In genomic region chr4:7194251-7195137, GRCh38 we compare ENCODE assay signal across 9 cellular contexts. TPM values are rescaled to one million over a fixed set of nuclear protein-coding genes. Genes with fewer than 3 reads are reported as not detected.
DNase-seq lines count a peak whose midpoint lies in the region; ATAC-seq and TF ChIP-seq lines count a peak whose summit lies in the region.
"Had no signal": no experiment of that assay in that cellular context is flagged by ENCODE, and none has a peak within 500 bp of the region (broad histone marks: within the 10 kb centered on the region; RNA-seq: fewer than 3 reads in every experiment).

No MANE protein-coding gene starts in this region.

- H3K27ac Mint-ChIP-seq in activated CD8-positive, alpha-beta T cell treated with anti-CD3 and anti-CD28 coated beads for 36 hours: no peak overlapping the region
- no peak overlapping the region for H3K27ac Mint-ChIP-seq in immature natural killer cell

- H3K27me3 Mint-ChIP-seq in activated CD8-positive, alpha-beta T cell treated with anti-CD3 and anti-CD28 coated beads for 36 hours: peaks cover 28% of the 10 kb centered on the region
- peaks cover 3 to 19% (median 13%) of the 10 kb centered on the region in 3 donors for H3K27me3 Mint-ChIP-seq in immature natural killer cell (ENCODE audit: low read depth in 3 of 3)

- DNase-seq in AG10803 (ENCODE audit: low read depth) (peak; percentile 37), HFF-Myc (ENCODE audit: extremely low read depth, low read depth) (no peak), immature natural killer cell (peak in 2 of 3 donors; percentile 13 to 22), substantia nigra (lab: John Stamatoyannopoulos, UW) (peak in 35 of 49 donors; percentile 8 to 73 (median 45)), RWPE1 (ENCODE audit: low spot score) (no peak), H4 (ENCODE audit: low spot score) (no peak)
- DNase-seq in activated CD8-positive, alpha-beta T cell treated with anti-CD3 and anti-CD28 coated beads for 36 hours: peak; percentile 40

- no peaks in the 10 kb centered on the region for H3K36me3 Mint-ChIP-seq in activated CD8-positive, alpha-beta T cell treated with anti-CD3 and anti-CD28 coated beads for 36 hours (ENCODE audit: low read depth)
- no peaks in the 10 kb centered on the region for H3K36me3 Mint-ChIP-seq in immature natural killer cell

- CTCF ChIA-PET in activated CD8-positive, alpha-beta T cell treated with anti-CD3 and anti-CD28 coated beads for 36 hours (lab: Charles Lee): interaction anchor here (0.9 to 2.4 kb wide), 5 partner anchors 9 to 526 kb away, joined by 3 to 11 read pairs (median 3); no protein-coding TSS in a partner anchor
- CTCF ChIA-PET in RWPE1 (lab: Yijun Ruan, JAX): interaction anchor here (0.7 kb wide), 1 partner anchor 457 kb away, joined by 3 read pairs; no protein-coding TSS in a partner anchor

- peaks cover 2% of the 10 kb centered on the region for H3K4me1 Mint-ChIP-seq in activated CD8-positive, alpha-beta T cell treated with anti-CD3 and anti-CD28 coated beads for 36 hours (ENCODE audit: low read depth)
- no peaks in the 10 kb centered on the region for H3K4me1 Mint-ChIP-seq in immature natural killer cell
- H3K4me1 Mint-ChIP-seq: central memory CD8-positive, alpha-beta T cell had no signal

- intact Hi-C loops in activated CD8-positive, alpha-beta T cell treated with anti-CD3 and anti-CD28 coated beads for 36 hours (cut with micrococcal nuclease): no loop called here

- peak overlapping the region; percentile 61 for H3K27ac ChIP-seq in substantia nigra (ENCODE audit: low read depth, low read length, poor library complexity, severe bottlenecking)
- no peak overlapping the region for H3K27ac ChIP-seq in RWPE1

- POLR2A ChIA-PET in activated CD8-positive, alpha-beta T cell treated with anti-CD3 and anti-CD28 coated beads for 36 hours (lab: Charles Lee): no interaction called here
- POLR2A ChIA-PET in RWPE1 (lab: Yijun Ruan, JAX; ENCODE audit: low non-redundant PET): no interaction called here

- H3K4me3 ChIP-seq in AG10803 (ENCODE audit: low read length) (no peak overlapping the region), HFF-Myc (replicated peaks; ENCODE audit: low read depth, low read length) (no peak overlapping the region)

- no peak for ATAC-seq in activated CD8-positive, alpha-beta T cell treated with anti-CD3 and anti-CD28 coated beads for 36 hours
- no peak for ATAC-seq in GM18861 (IDR thresholded peaks at IDR 0.05; ENCODE audit: unreplicated experiment)

- H3K4me3 Mint-ChIP-seq in activated CD8-positive, alpha-beta T cell treated with anti-CD3 and anti-CD28 coated beads for 36 hours: no peak overlapping the region
- peak overlapping the region in 1 of 5 donors; percentile 10 for H3K4me3 Mint-ChIP-seq in immature natural killer cell

- TF ChIP-seq CTCF in AG10803 (conservative IDR thresholded peaks at IDR 0.05; ENCODE audit: low read length) (peak; percentile 58), HFF-Myc (IDR thresholded peaks at IDR 0.05; ENCODE audit: low read depth, low read length, missing control alignments) (peak; percentile 64), RWPE1 (conservative IDR thresholded peaks at IDR 0.05; ENCODE audit: low read depth) (no peak)
- peak; percentile 29 for TF ChIP-seq CTCF in activated CD8-positive, alpha-beta T cell treated with anti-CD3 and anti-CD28 coated beads for 36 hours (IDR thresholded peaks at IDR 0.05)

- no peaks in the 10 kb centered on the region for H3K9me3 Mint-ChIP-seq in activated CD8-positive, alpha-beta T cell treated with anti-CD3 and anti-CD28 coated beads for 36 hours
- no peaks in the 10 kb centered on the region for H3K9me3 Mint-ChIP-seq in immature natural killer cell
- H3K9me3 Mint-ChIP-seq: central memory CD8-positive, alpha-beta T cell had no signal

RNA-seq across cellular contexts. Expression of gene SORCS2, which starts 2.2 kb away (rescaled TPM):
- under 1 TPM in 1 of 2 experiments, not detected in 1; 0.05 TPM for total RNA-seq in activated CD8-positive, alpha-beta T cell treated with anti-CD3 and anti-CD28 coated beads for 36 hours
- polyA plus RNA-seq in immature natural killer cell: under 1 TPM in 2 of 3 donors, not detected in 1; 0.04 to 0.16 TPM
- total RNA-seq in H4 (2014; rRNA removed; shearing (Covaris generic)): 0.02 and 0.08 TPM in 2 replicates

Comparison
In these comparisons a context has a peak if more than half of its experiments do, and no peak if none do; other contexts are left out.
1. DNase-seq: peak in AG10803 (single experiment), activated CD8-positive, alpha-beta T cell treated with anti-CD3 and anti-CD28 coated beads for 36 hours (single experiment), immature natural killer cell (2 of 3) and substantia nigra (35 of 49); none in HFF-Myc (single experiment), RWPE1 (single experiment) and H4 (single experiment).